23 cellular contexts compared by ENCODE assay signal in the genomic region with DNA sequence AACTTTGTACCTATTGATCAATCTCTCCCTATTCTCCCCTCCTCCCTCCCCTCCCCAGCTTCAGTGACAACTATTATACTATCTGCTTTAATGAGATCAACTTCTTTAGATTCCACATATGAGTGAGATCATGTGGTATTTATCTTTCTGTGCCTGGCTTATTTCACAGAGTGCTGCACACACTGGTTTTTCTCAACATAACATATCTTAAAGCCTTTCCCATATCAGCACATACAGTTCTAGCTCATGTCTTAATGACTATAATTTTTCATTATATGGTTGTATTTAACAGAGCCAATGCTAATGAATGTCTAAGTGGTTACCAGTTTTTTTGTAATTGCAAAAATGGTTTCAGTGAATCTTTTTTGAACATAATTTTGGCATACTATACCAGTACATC.
A peak's percentile ranks its signal among the peaks of the same experiment; 100 is the strongest.
DNase-seq lines count a peak whose midpoint lies in the region; ATAC-seq, FAIRE-seq and TF ChIP-seq lines count a peak whose summit lies in the region.
"Had no signal": no experiment of that assay in that cellular context is flagged by ENCODE, and none has a peak within 500 bp of the region (broad histone marks: within the 10 kb centered on the region; RNA-seq: fewer than 3 reads in every experiment).

No MANE protein-coding gene starts in this region.

- no peaks in the 10 kb centered on the region for H3K4me1 Mint-ChIP-seq in activated CD4-positive, alpha-beta T cell treated with anti-CD3 and anti-CD28 coated beads, Interleukin-2, amount 10 ng/mL, durations not matched to agents 7 days and 5 days
- H3K4me1 Mint-ChIP-seq: CD14-positive monocyte; CD8-positive, alpha-beta memory T cell had no signal

- DNase-seq in SK-N-MC (ENCODE audit: low read depth, low spot score) (no peak), H1 (ENCODE audit: low read depth in 1 of 2, low spot score in 2 of 2) (no peak), smooth muscle cell (lab: John Stamatoyannopoulos, UW; ENCODE audit: unreplicated experiment) (no peak), NCI-H524 treated with DMSO at 0.1 percent for 48 hours (lab: John Stamatoyannopoulos, UW) (no peak)
- no peak for DNase-seq in activated CD4-positive, alpha-beta T cell treated with anti-CD3 and anti-CD28 coated beads, Interleukin-2, amount 10 ng/mL, durations not matched to agents 7 days and 5 days
- DNase-seq: AML-193; BE2C; CD4-positive, alpha-beta T cell; CD8-positive, alpha-beta memory T cell; DMS 273 treated with DMSO at 0.1 percent for 48 hours; DMS79; EL; GDM1; GOT3; H7; HCEC 1CT had no signal

- TF ChIP-seq RAD21 in H1 (IDR thresholded peaks at IDR 0.05 in 1 of 2, conservative IDR thresholded peaks at IDR 0.05 in 1 of 2; ENCODE audit: low read depth in 2 of 2, low read length in 2 of 2) = no peak

- no peak overlapping the region for H3K4me2 ChIP-seq in H1 (ENCODE audit: insufficient read depth in 1 of 2, low read depth in 2 of 2, low read length in 2 of 2)
- H3K4me2 ChIP-seq in smooth muscle cell = peak overlapping the region; percentile 7
- H3K4me2 ChIP-seq: BLaER1 treated with 17β-estradiol and CSF1 and Interleukin-3, amounts not matched to agents 10 nM and 100 nM had no signal

- H3K79me2 ChIP-seq in H1 (ENCODE audit: control insufficient read depth in 1 of 2, insufficient read depth in 2 of 2, low read length in 2 of 2) (no peaks in the 10 kb centered on the region), smooth muscle cell (ENCODE audit: low read depth) (no peaks in the 10 kb centered on the region)

- H3K27ac Mint-ChIP-seq in activated CD4-positive, alpha-beta T cell treated with anti-CD3 and anti-CD28 coated beads, Interleukin-2, amount 10 ng/mL, durations not matched to agents 7 days and 5 days = no peak overlapping the region
- H3K27ac Mint-ChIP-seq: CD14-positive monocyte; CD4-positive, alpha-beta T cell; CD8-positive, alpha-beta memory T cell had no signal

- no peak overlapping the region for H3K14ac ChIP-seq in H1 (ENCODE audit: insufficient read length)

- TF ChIP-seq POLR2A in H1 (IDR thresholded peaks at IDR 0.05; ENCODE audit: control extremely low read depth in 1 of 2, low read depth in 2 of 2, low read length in 2 of 2) = no peak

- TF ChIP-seq CTCF in H1 (IDR thresholded peaks at IDR 0.05; ENCODE audit: control extremely low read depth in 1 of 3, insufficient read depth in 1 of 3, low read depth in 1 of 3, low read length in 3 of 3) = no peak
- no peak for TF ChIP-seq CTCF in smooth muscle cell (IDR thresholded peaks at IDR 0.05; ENCODE audit: borderline replicate concordance, insufficient read depth, poor library complexity, severe bottlenecking)

- CTCF ChIA-PET in H1 (lab: Charles Lee; ENCODE audit: partially characterized antibody) = interaction anchor here (1.8 to 5.1 kb wide), 2 partner anchors 8 to 13 kb away, joined by 5 to 29 read pairs; no protein-coding TSS in a partner anchor
- CTCF ChIA-PET in activated CD4-positive, alpha-beta T cell treated with anti-CD3 and anti-CD28 coated beads, Interleukin-2, amount 10 ng/mL, durations not matched to agents 7 days and 5 days (lab: Charles Lee) = no interaction called here

- no peak overlapping the region for H2AFZ ChIP-seq in H1 (ENCODE audit: low read length)
- no peak overlapping the region for H2AFZ ChIP-seq in smooth muscle cell (ENCODE audit: low read depth)

- H3K27me3 Mint-ChIP-seq in activated CD4-positive, alpha-beta T cell treated with anti-CD3 and anti-CD28 coated beads, Interleukin-2, amount 10 ng/mL, durations not matched to agents 7 days and 5 days = peaks cover 2% of the 10 kb centered on the region
- H3K27me3 Mint-ChIP-seq: CD4-positive, alpha-beta T cell had no signal

- H3K27ac ChIP-seq in SK-N-MC = peak overlapping the region; percentile 32
- H3K27ac ChIP-seq in H1 (ENCODE audit: low read depth, low read length) = no peak overlapping the region
- no peak overlapping the region for H3K27ac ChIP-seq in smooth muscle cell (ENCODE audit: low read depth)
- H3K27ac ChIP-seq: BLaER1 treated with 17β-estradiol and CSF1 and Interleukin-3, amounts not matched to agents 10 nM and 100 nM had no signal

- ATAC-seq in SK-N-SH treated with all-trans-retinoic acid at 6 μM for 48 hours (peak; percentile 42; the same call in 2 of the 3 replicates), GM21717 (IDR thresholded peaks at IDR 0.05; ENCODE audit: unreplicated experiment) (no peak)
- ATAC-seq: GM12878 had no signal

- TF ChIP-seq EP300 in H1 (IDR thresholded peaks at IDR 0.05; ENCODE audit: borderline replicate concordance in 1 of 2, low read depth in 2 of 2, low read length in 2 of 2) = no peak

- H4K91ac ChIP-seq in H1 (replicated peaks; ENCODE audit: insufficient read length, low read length) = no peak overlapping the region

- H2AK5ac ChIP-seq in H1 (ENCODE audit: low read depth, low read length) = no peak overlapping the region

- no peak overlapping the region for H4K5ac ChIP-seq in H1 (ENCODE audit: insufficient read length, low read depth, low read length)

- no peaks in the 10 kb centered on the region for H3K79me1 ChIP-seq in H1 (ENCODE audit: low read depth, low read length)

- no peak overlapping the region for H2BK20ac ChIP-seq in H1 (ENCODE audit: low read length)

- no peak overlapping the region for H3K4me3 Mint-ChIP-seq in activated CD4-positive, alpha-beta T cell treated with anti-CD3 and anti-CD28 coated beads, Interleukin-2, amount 10 ng/mL, durations not matched to agents 7 days and 5 days
- H3K4me3 Mint-ChIP-seq: CD14-positive monocyte; CD4-positive, alpha-beta T cell; CD8-positive, alpha-beta memory T cell had no signal

- peaks cover 2% of the 10 kb centered on the region; the same call in 1 of the 2 replicates for H3K9me3 ChIP-seq in SK-N-MC (ENCODE audit: low read depth, low read length)
- H3K9me3 ChIP-seq in H1 (ENCODE audit: insufficient read depth in 2 of 2, low read depth in 1 of 2, low read length in 1 of 2) = no peaks in the 10 kb centered on the region
- H3K9me3 ChIP-seq in smooth muscle cell (replicated peaks; ENCODE audit: low read depth) = no peaks in the 10 kb centered on the region
- H3K9me3 ChIP-seq: BE2C had no signal

- H3K36me3 Mint-ChIP-seq in activated CD4-positive, alpha-beta T cell treated with anti-CD3 and anti-CD28 coated beads, Interleukin-2, amount 10 ng/mL, durations not matched to agents 7 days and 5 days (ENCODE audit: low read depth) = no peaks in the 10 kb centered on the region
- H3K36me3 Mint-ChIP-seq: CD14-positive monocyte; CD8-positive, alpha-beta memory T cell had no signal

- no peak for FAIRE-seq in H1 (lab: Jason Lieb, UNC)
- FAIRE-seq: D721Med, GM12878, GM18507 had no signal

- H3F3A ChIP-seq in smooth muscle cell (ENCODE audit: low read depth) = peaks cover 5% of the 10 kb centered on the region

- no peak overlapping the region for H3K23ac ChIP-seq in H1 (ENCODE audit: insufficient read length)

- H2BK5ac ChIP-seq in H1 (ENCODE audit: low read depth, low read length) = no peak overlapping the region

- no peaks in the 10 kb centered on the region for H3K27me3 ChIP-seq in H1 (replicated peaks in 1 of 4; ENCODE audit: control insufficient read depth in 3 of 4, extremely low read depth in 1 of 4, insufficient read depth in 3 of 4, low read length in 3 of 4)
- H3K27me3 ChIP-seq in smooth muscle cell (ENCODE audit: low read depth) = no peaks in the 10 kb centered on the region
- H3K27me3 ChIP-seq: BE2C; BLaER1 treated with 17β-estradiol and CSF1 and Interleukin-3, amounts not matched to agents 10 nM and 100 nM had no signal

- H3K4ac ChIP-seq in H1 (replicated peaks; ENCODE audit: insufficient read length, low read depth, low read length) = no peak overlapping the region

- no peak overlapping the region for H3K18ac ChIP-seq in H1 (ENCODE audit: extremely low read depth, low read length)

- no peak overlapping the region for H4K8ac ChIP-seq in H1 (ENCODE audit: extremely low read depth, insufficient read depth, low read length)

- H4K20me1 ChIP-seq in H1 (replicated peaks in 1 of 2; ENCODE audit: control insufficient read depth in 1 of 2, insufficient read depth in 2 of 2, low read length in 2 of 2) = no peaks in the 10 kb centered on the region
- no peaks in the 10 kb centered on the region for H4K20me1 ChIP-seq in smooth muscle cell (ENCODE audit: low read depth)
- H4K20me1 ChIP-seq: BLaER1 treated with 17β-estradiol and CSF1 and Interleukin-3, amounts not matched to agents 10 nM and 100 nM had no signal

- H3K56ac ChIP-seq in H1 (replicated peaks; ENCODE audit: insufficient read length, low read depth, low read length) = peak overlapping the region; percentile 25

- H2BK12ac ChIP-seq in H1 (ENCODE audit: low read depth, low read length) = no peak overlapping the region

- H3K4me1 ChIP-seq in H1 (replicated peaks in 1 of 4; ENCODE audit: control insufficient read depth in 3 of 4, insufficient read depth in 4 of 4, low read length in 3 of 4) (0 out of 7 replicates have a peak, but pooled peaks cover 0 to 2% (median 0%) of the 10 kb centered on the region in 4 experiments), smooth muscle cell (ENCODE audit: low read depth) (peaks cover 7% of the 10 kb centered on the region)
- H3K4me1 ChIP-seq: BLaER1 treated with 17β-estradiol and CSF1 and Interleukin-3, amounts not matched to agents 10 nM and 100 nM had no signal

- H3K9me3 Mint-ChIP-seq in activated CD4-positive, alpha-beta T cell treated with anti-CD3 and anti-CD28 coated beads, Interleukin-2, amount 10 ng/mL, durations not matched to agents 7 days and 5 days = no peaks in the 10 kb centered on the region
- H3K9me3 Mint-ChIP-seq: CD4-positive, alpha-beta T cell; CD8-positive, alpha-beta memory T cell had no signal

- H3K36me3 ChIP-seq in SK-N-MC (ENCODE audit: insufficient read depth, low read length) (0 out of 2 replicates have a peak, but pooled peaks cover 6% of the 10 kb centered on the region), H1 (ENCODE audit: control insufficient read depth in 2 of 4, insufficient read depth in 4 of 4, low read length in 3 of 4) (no peaks in the 10 kb centered on the region), smooth muscle cell (ENCODE audit: low read depth) (no peaks in the 10 kb centered on the region)
- H3K36me3 ChIP-seq: BE2C; BLaER1 treated with 17β-estradiol and CSF1 and Interleukin-3, amounts not matched to agents 10 nM and 100 nM had no signal

- POLR2A ChIA-PET in H1 (lab: Charles Lee; ENCODE audit: partially characterized antibody) = no interaction called here
- POLR2A ChIA-PET in activated CD4-positive, alpha-beta T cell treated with anti-CD3 and anti-CD28 coated beads, Interleukin-2, amount 10 ng/mL, durations not matched to agents 7 days and 5 days (lab: Charles Lee) = no interaction called here

- H2BK15ac ChIP-seq in H1 (ENCODE audit: low read length) = no peak overlapping the region

- no peaks in the 10 kb centered on the region for H3K23me2 ChIP-seq in H1 (ENCODE audit: low read depth, low read length)

- no peak overlapping the region for H3K9ac ChIP-seq in SK-N-MC (ENCODE audit: insufficient read length)
- no peak overlapping the region for H3K9ac ChIP-seq in H1 (replicated peaks in 1 of 4; ENCODE audit: extremely low read depth in 1 of 4, low read depth in 3 of 4, low read length in 3 of 4)
- H3K9ac ChIP-seq in smooth muscle cell (ENCODE audit: low read depth) = no peak overlapping the region
- H3K9ac ChIP-seq: BLaER1 treated with 17β-estradiol and CSF1 and Interleukin-3, amounts not matched to agents 10 nM and 100 nM had no signal

- H3K4me3 ChIP-seq in SK-N-MC (no peak overlapping the region), H1 (ENCODE audit: extremely low read depth in 1 of 4, insufficient read depth in 2 of 4, low read depth in 3 of 4, low read length in 4 of 4) (no peak overlapping the region), smooth muscle cell (no peak overlapping the region)
- H3K4me3 ChIP-seq: BLaER1 treated with 17β-estradiol and CSF1 and Interleukin-3, amounts not matched to agents 10 nM and 100 nM; GM12878 had no signal

- H2BK120ac ChIP-seq in H1 (replicated peaks; ENCODE audit: low read depth, low read length) = no peak overlapping the region
